In the genomic region with DNA sequence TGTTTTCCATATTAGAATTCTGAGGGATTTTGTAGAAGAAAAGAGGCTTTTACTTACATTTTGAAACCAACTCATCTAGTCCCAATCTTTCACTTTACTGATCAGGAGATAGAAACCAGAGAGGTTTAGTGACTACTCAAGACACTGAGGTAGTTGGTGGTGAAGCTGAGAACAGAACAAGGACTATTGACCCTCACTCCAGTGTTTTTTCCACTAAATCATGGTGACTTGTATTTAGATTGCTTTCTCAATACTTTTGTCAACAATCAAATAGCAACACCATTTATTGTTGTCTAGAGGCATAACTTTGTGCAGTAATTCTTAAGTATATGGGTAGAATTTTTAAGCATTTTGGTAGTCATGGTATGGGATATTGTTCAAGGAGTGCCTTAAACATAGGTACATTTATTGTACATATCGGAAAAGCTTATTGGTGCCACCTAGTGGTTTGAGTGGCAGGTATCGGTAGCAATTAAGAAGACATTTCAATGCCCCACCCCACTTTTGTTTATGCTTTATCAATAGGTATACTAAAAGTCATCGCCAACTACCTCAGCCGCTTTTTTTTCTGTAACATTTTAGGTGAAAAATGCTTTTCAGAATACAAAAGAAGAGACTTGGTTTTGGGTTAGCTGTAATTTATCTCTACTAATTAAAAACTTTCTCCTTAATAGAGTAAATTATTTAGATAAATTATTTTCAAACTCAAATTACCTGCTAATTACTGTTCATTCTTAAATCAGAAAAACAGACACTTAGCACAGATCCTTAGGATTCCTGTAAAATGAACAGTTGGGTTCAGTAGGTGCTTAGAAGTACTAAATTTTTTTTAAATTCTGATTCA, we compare ENCODE assay signal across 9 cellular contexts. TPM values are rescaled to one million over a fixed set of nuclear protein-coding genes. Genes with fewer than 3 reads are reported as not detected.
DNase-seq lines count a peak whose midpoint lies in the region; ATAC-seq, FAIRE-seq and TF ChIP-seq lines count a peak whose summit lies in the region.
"Had no signal": no experiment of that assay in that cellular context is flagged by ENCODE, and none has a peak within 500 bp of the region (broad histone marks: within the 10 kb centered on the region; RNA-seq: fewer than 3 reads in every experiment).

No MANE protein-coding gene starts in this region.

- H3K27ac Mint-ChIP-seq in type B pancreatic cell = no peak overlapping the region

- ATAC-seq in GM21381 (IDR thresholded peaks at IDR 0.05; ENCODE audit: unreplicated experiment) (peak; percentile 85), GM12878 (peak; percentile 94)

- peak; percentile 41 for TF ChIP-seq CTCF in HL-60 (IDR thresholded peaks at IDR 0.05; ENCODE audit: insufficient read depth, low read length)
- peak; percentile 62 to 73 (median 65) for TF ChIP-seq CTCF in GM12878 (IDR thresholded peaks at IDR 0.05 in 2 of 3, conservative IDR thresholded peaks at IDR 0.05 in 1 of 3; ENCODE audit: control insufficient read depth in 2 of 3, extremely low read depth in 1 of 3, insufficient read depth in 1 of 3, low read depth in 3 of 3, low read length in 3 of 3)
- peak; percentile 75 for TF ChIP-seq CTCF in kidney epithelial cell (IDR thresholded peaks at IDR 0.05; ENCODE audit: insufficient read depth, low read length, poor library complexity, severe bottlenecking)
- TF ChIP-seq CTCF in type B pancreatic cell (conservative IDR thresholded peaks at IDR 0.05) = peak; percentile 79

- no peaks in the 10 kb centered on the region for H3K9me3 ChIP-seq in GM12878 (replicated peaks; ENCODE audit: control insufficient read depth, insufficient read depth, low read length)

- H3K9me3 Mint-ChIP-seq in type B pancreatic cell = no peaks in the 10 kb centered on the region

- FAIRE-seq in GM12878 (lab: Jason Lieb, UNC) = peak; percentile 86
- FAIRE-seq: frontal cortex had no signal

- peak; percentile 80 for TF ChIP-seq RAD21 in GM12878 (IDR thresholded peaks at IDR 0.05; ENCODE audit: insufficient read depth, low read depth, low read length)

- H4K20me1 ChIP-seq in GM12878 (ENCODE audit: control insufficient read depth, insufficient read depth) = no peaks in the 10 kb centered on the region

- no peak overlapping the region for H2AFZ ChIP-seq in GM12878 (ENCODE audit: control insufficient read depth, low read depth, low read length)

- RAD21 ChIA-PET in GM12878 (lab: Charles Lee; ENCODE audit: unreplicated experiment) = interaction anchor here (1.1 to 1.7 kb wide), 4 partner anchors 49 to 330 kb away, joined by 3 to 8 read pairs (median 4); no protein-coding TSS in a partner anchor

- no TSS peak for BruUV-seq in GM12878 (replicated peaks; lab: Mats Ljungman, UMichigan)

- H3K4me2 ChIP-seq in GM12878 (ENCODE audit: control insufficient read depth, insufficient read depth) = no peak overlapping the region

- CTCF ChIA-PET in GM12878 (lab: Yijun Ruan, JAX) = interaction anchor here (0.6 to 3.2 kb wide), 16 partner anchors 21 to 445 kb away, joined by 3 to 25 read pairs (median 3); no protein-coding TSS in a partner anchor

- TF ChIP-seq POLR2A in GM12878 (IDR thresholded peaks at IDR 0.05; ENCODE audit: low read depth, low read length) = no peak

- H3K79me2 ChIP-seq in GM12878 (ENCODE audit: control insufficient read depth, insufficient read depth, low read length) = no peaks in the 10 kb centered on the region

- in situ Hi-C loops in GM12878 (cut with MboI) = loop anchor here (5.0 to 10.0 kb wide), 2 partner anchors 181 to 333 kb away; no protein-coding TSS in a partner anchor

- H3K36me3 Mint-ChIP-seq in type B pancreatic cell = no peaks in the 10 kb centered on the region

- POLR2A ChIA-PET in GM12878 (lab: Charles Lee) = no interaction called here

- SMC1A ChIA-PET in GM12878 (lab: Charles Lee; ENCODE audit: uncharacterized antibody, unreplicated experiment) = interaction anchor here (0.8 to 2.9 kb wide), 9 partner anchors 9 to 330 kb away, joined by 3 to 18 read pairs (median 4); no protein-coding TSS in a partner anchor

- peaks cover 4% of the 10 kb centered on the region for H3K4me1 Mint-ChIP-seq in type B pancreatic cell (ENCODE audit: unreplicated experiment)

- TF ChIP-seq EP300 in GM12878 (IDR thresholded peaks at IDR 0.05; ENCODE audit: borderline replicate concordance in 1 of 2, control insufficient read depth in 1 of 2, low read depth in 2 of 2, low read length in 2 of 2) = no peak

- H3K27ac ChIP-seq in HL-60 (replicated peaks) (no peak overlapping the region), GM12878 (ENCODE audit: control insufficient read depth, insufficient read depth) (no peak overlapping the region)

- peak; percentile 22 for DNase-seq in activated CD4-positive, alpha-beta T cell treated with anti-CD3 and anti-CD28 coated beads for 48 hours
- no peak for DNase-seq in activated CD4-positive, alpha-beta T cell treated with anti-CD3 and anti-CD28 coated beads, Interleukin-2, amount 50 U/mL, for 4 hours
- DNase-seq in HL-60 (ENCODE audit: low read depth in 1 of 2, low spot score in 1 of 2) (peak; percentile 2 to 7), NCI-H526 (lab: John Stamatoyannopoulos, UW) (peak; percentile 49 to 73), GM12878 (ENCODE audit: low read depth, low spot score) (peak; percentile 16), kidney epithelial cell (ENCODE audit: low read depth) (peak; percentile 23), type B pancreatic cell (ENCODE audit: extremely low spot score, unreplicated experiment) (no peak)

- H3K4me3 ChIP-seq in HL-60 (replicated peaks; ENCODE audit: insufficient read depth, low read length) (no peak overlapping the region), GM12878 (no peak overlapping the region), kidney epithelial cell (ENCODE audit: low read depth, low read length) (no peak overlapping the region)

- no peak overlapping the region for H3K9ac ChIP-seq in GM12878 (ENCODE audit: control insufficient read depth, insufficient read depth, low read length)

- H3K27me3 Mint-ChIP-seq in type B pancreatic cell = no peaks in the 10 kb centered on the region

- H3K36me3 ChIP-seq in GM12878 (ENCODE audit: control insufficient read depth in 2 of 2, insufficient read depth in 2 of 2, low read length in 1 of 2) (no peaks in the 10 kb centered on the region), kidney epithelial cell (ENCODE audit: control insufficient read depth, insufficient read depth, low read length) (no peaks in the 10 kb centered on the region)

- intact Hi-C loops in GM12878 (cut with micrococcal nuclease; ENCODE audit: unreplicated experiment) = loop anchor here (1.0 to 2.0 kb wide), 3 partner anchors 189 to 330 kb away; no protein-coding TSS in a partner anchor

- H3K27me3 ChIP-seq in HL-60 (ENCODE audit: insufficient read depth, poor library complexity, severe bottlenecking) (peaks cover 2% of the 10 kb centered on the region), GM12878 (replicated peaks in 1 of 2; ENCODE audit: control insufficient read depth in 2 of 2, insufficient read depth in 2 of 2, low read length in 1 of 2) (no peaks in the 10 kb centered on the region; a peak in 1 of 4 replicates), kidney epithelial cell (ENCODE audit: control insufficient read depth, insufficient read depth, low read length) (no peaks in the 10 kb centered on the region)

- WGBS in GM12878 (ENCODE audit: insufficient coverage, insufficient replicate concordance, low lambda C conversion rate, missing lambda C conversion rate) = 0% methylated on average over 4 of the region's 4 CpGs

- H3K4me3 Mint-ChIP-seq in type B pancreatic cell = no peak overlapping the region

- H3K4me1 ChIP-seq in GM12878 (ENCODE audit: control insufficient read depth, insufficient read depth, low read length) = no peaks in the 10 kb centered on the region

TF ChIP-seq in GM12878, 131 proteins besides CTCF, POLR2A, EP300 and RAD21:
- TF ChIP-seq SMARCA5 (IDR thresholded peaks at IDR 0.05) (0 out of 2 replicates have a peak, but pooled peaks have one; percentile 22), SMAD5 (IDR thresholded peaks at IDR 0.05; ENCODE audit: low read depth) (no peak), SMC3 (IDR thresholded peaks at IDR 0.05; ENCODE audit: borderline replicate concordance, low read length) (peak; percentile 88)
TF ChIP-seq in GM12878: peak in this region for 2.

RNA-seq across cellular contexts. Expression of gene PAWR, which starts 47.3 kb away (rescaled TPM):
- total RNA-seq in GM12878 (2013; cell fraction: nucleolus; rRNA removed) = 153 and 161 TPM in 2 replicates
- total RNA-seq in GM12878 (2014; rRNA removed) (48.4 and 53.6 TPM in 2 replicates), GM12878 (2014; rRNA removed; fragmentation: Illumina TruSeq; extraction: Trizol) (25.5 and 28.2 TPM in 2 replicates), GM12878 (2021) (69.5 and 70.6 TPM in 2 replicates), kidney epithelial cell (92.0 and 98.3 TPM in 2 replicates), type B pancreatic cell (ENCODE audit: low replicate concordance) (72.8 and 107 TPM in 2 replicates)
- polyA plus RNA-seq in GM12878 (2011; ENCODE audit: low read depth) = 3.9 TPM
- polyA plus RNA-seq in GM12878 (2011; rRNA removed) (22.9 and 38.8 TPM in 2 replicates), GM12878 (2014; fragmentation: Illumina TruSeq; extraction: Trizol) (19.3 and 29.4 TPM in 2 replicates), GM12878 (2014; fragmentation: Nextera tagmentation; extraction: Ambion mirVana) (10 to 100 TPM in 1 of 2 experiments, 1 to 10 TPM in 1; 8.1 to 10.0 TPM), GM12878 (2014; rRNA removed) (32.5 and 34.9 TPM in 2 replicates), GM12878 (2016; fragmentation: Nextera tagmentation; extraction: Ambion mirVana) (10 to 100 TPM; 18.5 to 27.7 TPM)
- polyA plus RNA-seq in GM12878 (2011; cell fraction: cytosol; rRNA removed) = 5.2 and 7.5 TPM in 2 replicates
- polyA plus RNA-seq in GM12878 (2011; cell fraction: nucleus; rRNA removed) = 17.8 and 23.1 TPM in 2 replicates
- 12.4 and 13.4 TPM in 2 replicates for polyA plus RNA-seq in GM12878 (2012)
- polyA minus RNA-seq in GM12878 (2011; rRNA and poly(A)+ RNA removed) = 10.3 and 14.3 TPM in 2 replicates
- polyA minus RNA-seq in GM12878 (2011; cell fraction: cytosol; rRNA and poly(A)+ RNA removed) = 6.8 and 8.0 TPM in 2 replicates
- polyA minus RNA-seq in GM12878 (2011; cell fraction: nucleus; rRNA and poly(A)+ RNA removed) = 24.2 and 41.6 TPM in 2 replicates

Comparison
In these comparisons a context has a peak if more than half of its experiments do, and no peak if none do; other contexts are left out.
1. DNase-seq: peak in activated CD4-positive, alpha-beta T cell treated with anti-CD3 and anti-CD28 coated beads for 48 hours (single experiment), HL-60 (2 of 2), NCI-H526 (2 of 2), GM12878 (single experiment) and kidney epithelial cell (single experiment); none in activated CD4-positive, alpha-beta T cell treated with anti-CD3 and anti-CD28 coated beads, Interleukin-2, amount 50 U/mL, for 4 hours (0 of 2) and type B pancreatic cell (single experiment).
2. Peak in every context shown above with its lines, with median percentiles within 50 percentile points of each other: CTCF ChIP-seq.